ENCODE assay signal across 8 cellular contexts in the genomic region with DNA sequence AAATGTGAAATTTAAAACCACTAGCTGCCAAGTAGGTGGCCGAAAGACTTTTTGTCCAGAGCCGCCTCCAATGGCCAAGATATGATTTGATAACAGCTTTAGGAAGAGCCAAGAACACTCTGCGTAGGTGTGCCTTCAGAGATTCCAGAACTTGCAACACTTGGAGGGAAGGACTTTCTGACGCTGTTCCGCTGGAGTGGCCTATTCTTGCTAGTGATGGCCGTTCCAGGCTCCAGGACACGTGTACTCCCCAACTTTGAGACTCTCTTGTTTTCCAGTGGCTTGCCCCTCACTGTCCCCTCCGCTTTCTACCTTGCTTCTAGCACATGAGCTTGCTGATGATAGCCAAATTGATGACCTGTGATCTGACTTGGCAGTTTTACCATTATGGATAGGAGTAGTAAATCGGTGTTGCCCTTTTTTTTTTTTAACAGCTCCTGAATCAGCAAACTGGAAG. TPM values are rescaled to one million over a fixed set of nuclear protein-coding genes. Genes with fewer than 3 reads are reported as not detected.
DNase-seq lines count a peak whose midpoint lies in the region; ATAC-seq and TF ChIP-seq lines count a peak whose summit lies in the region.

No MANE protein-coding gene starts in this region.

- no peaks in the 10 kb centered on the region for H3K27me3 ChIP-seq in heart left ventricle
- H3K27me3 ChIP-seq in osteoblast (ENCODE audit: insufficient read depth, low read length), result no peaks in the 10 kb centered on the region

- ATAC-seq in activated naive CD8-positive, alpha-beta T cell treated with anti-CD3 and anti-CD28 coated beads, Interleukin-2, amount 50 U/mL, for 24 hours, result no peak
- ATAC-seq in heart left ventricle, result peak; percentile 73 to 79 (median 78)
- no peak for ATAC-seq in GM19452 (IDR thresholded peaks at IDR 0.05; ENCODE audit: unreplicated experiment)
- no peak for ATAC-seq in HG02798 (IDR thresholded peaks at IDR 0.05; ENCODE audit: poor library complexity, unreplicated experiment)

- peak overlapping the region; percentile 89 for H3K4me3 Mint-ChIP-seq in activated naive CD8-positive, alpha-beta T cell treated with anti-CD3 and anti-CD28 coated beads, Interleukin-2, amount 50 U/mL, for 24 hours

- TF ChIP-seq POLR2A in heart left ventricle (IDR thresholded peaks at IDR 0.05), result no peak

- peak overlapping the region; percentile 80 for H2AFZ ChIP-seq in osteoblast (ENCODE audit: low read length)

- peaks cover 36% of the 10 kb centered on the region for H3K36me3 Mint-ChIP-seq in activated naive CD8-positive, alpha-beta T cell treated with anti-CD3 and anti-CD28 coated beads, Interleukin-2, amount 50 U/mL, for 24 hours (ENCODE audit: low read depth)

- H3K27ac Mint-ChIP-seq in activated naive CD8-positive, alpha-beta T cell treated with anti-CD3 and anti-CD28 coated beads, Interleukin-2, amount 50 U/mL, for 24 hours, result peak overlapping the region; percentile 67

- H3K27me3 Mint-ChIP-seq in activated naive CD8-positive, alpha-beta T cell treated with anti-CD3 and anti-CD28 coated beads, Interleukin-2, amount 50 U/mL, for 24 hours, result no peaks in the 10 kb centered on the region

- H3K9me3 ChIP-seq in heart left ventricle (no peaks in the 10 kb centered on the region), osteoblast (ENCODE audit: low read depth, low read length) (no peaks in the 10 kb centered on the region)

- no peaks in the 10 kb centered on the region for H3K9me3 Mint-ChIP-seq in activated naive CD8-positive, alpha-beta T cell treated with anti-CD3 and anti-CD28 coated beads, Interleukin-2, amount 50 U/mL, for 24 hours

- peaks cover 51% of the 10 kb centered on the region for H3K4me1 Mint-ChIP-seq in activated naive CD8-positive, alpha-beta T cell treated with anti-CD3 and anti-CD28 coated beads, Interleukin-2, amount 50 U/mL, for 24 hours

- peaks cover 13% of the 10 kb centered on the region for H4K20me1 ChIP-seq in osteoblast (ENCODE audit: insufficient read depth, low read length)

- H3K4me3 ChIP-seq in heart left ventricle (peak overlapping the region; percentile 70 to 96 (median 86)), osteoblast (ENCODE audit: insufficient read depth, low read length) (peak overlapping the region; percentile 89)

- DNase-seq in EH (ENCODE audit: low read depth) (peak; percentile 69), Kasumi-1 (lab: John Stamatoyannopoulos, UW) (peak; percentile 26 to 45), heart left ventricle (peak; percentile 41 to 83 (median 60)), osteoblast (ENCODE audit: insufficient read length, low spot score, missing footprints) (peak; percentile 73), NCI-H1694 (lab: John Stamatoyannopoulos, UW) (no peak)
- DNase-seq in activated naive CD8-positive, alpha-beta T cell treated with anti-CD3 and anti-CD28 coated beads, Interleukin-2, amount 50 U/mL, for 24 hours, result no peak

- 4 to 7% (median 5%) methylated on average over 9 of the region's 9 CpGs for WGBS in heart left ventricle, 4 donors

- peaks cover 67% of the 10 kb centered on the region for H3K79me2 ChIP-seq in osteoblast (ENCODE audit: insufficient read depth, low read length)

- peak overlapping the region; percentile 89 to 99 (median 97) for H3K27ac ChIP-seq in heart left ventricle
- H3K27ac ChIP-seq in osteoblast (ENCODE audit: low read depth, low read length), result peak overlapping the region; percentile 95

- intact Hi-C loops in heart left ventricle (cut with DNase I), result loop anchor here in 7 of 10 donors (2.0 to 10.0 kb wide), 9 partner anchors 46 to 679 kb away; a partner anchor contains a TSS

- peak overlapping the region; percentile 93 for H3K4me2 ChIP-seq in osteoblast (ENCODE audit: insufficient read depth, low read length)

- H3K4me1 ChIP-seq in heart left ventricle (peaks cover 0 to 61% (median 50%) of the 10 kb centered on the region in 12 donors), osteoblast (ENCODE audit: insufficient read depth, low read length) (peaks cover 57% of the 10 kb centered on the region)

- H3K36me3 ChIP-seq in heart left ventricle (peaks cover 0 to 39% (median 29%) of the 10 kb centered on the region in 9 donors), osteoblast (ENCODE audit: insufficient read depth, low read length) (peaks cover 36% of the 10 kb centered on the region)

- TF ChIP-seq CTCF in heart left ventricle (IDR thresholded peaks at IDR 0.05) (no peak), osteoblast (IDR thresholded peaks at IDR 0.05; ENCODE audit: extremely low read depth, low read depth, low read length) (no peak)

RNA-seq across cellular contexts. Expression of a gene that starts 1.0 kb away (rescaled TPM):
- total RNA-seq in heart left ventricle, result 100 to 1,000 TPM; 237 to 522 (median 405) TPM
- 100 to 1,000 TPM; 452 to 635 TPM for polyA plus RNA-seq in heart left ventricle
- total RNA-seq in osteoblast, result 140 and 142 TPM in 2 replicates

Comparison
In these comparisons a context has a peak if more than half of its experiments do, and no peak if none do; other contexts are left out.
1. DNase-seq: peak in EH (single experiment), Kasumi-1 (2 of 2), heart left ventricle (5 of 5) and osteoblast (single experiment); none in activated naive CD8-positive, alpha-beta T cell treated with anti-CD3 and anti-CD28 coated beads, Interleukin-2, amount 50 U/mL, for 24 hours (single experiment) and NCI-H1694 (single experiment).
2. ATAC-seq: peak in heart left ventricle (4 of 4); none in activated naive CD8-positive, alpha-beta T cell treated with anti-CD3 and anti-CD28 coated beads, Interleukin-2, amount 50 U/mL, for 24 hours (single experiment), GM19452 (single experiment) and HG02798 (single experiment).